1 cellular context compared by ENCODE assay signal in the genomic region with DNA sequence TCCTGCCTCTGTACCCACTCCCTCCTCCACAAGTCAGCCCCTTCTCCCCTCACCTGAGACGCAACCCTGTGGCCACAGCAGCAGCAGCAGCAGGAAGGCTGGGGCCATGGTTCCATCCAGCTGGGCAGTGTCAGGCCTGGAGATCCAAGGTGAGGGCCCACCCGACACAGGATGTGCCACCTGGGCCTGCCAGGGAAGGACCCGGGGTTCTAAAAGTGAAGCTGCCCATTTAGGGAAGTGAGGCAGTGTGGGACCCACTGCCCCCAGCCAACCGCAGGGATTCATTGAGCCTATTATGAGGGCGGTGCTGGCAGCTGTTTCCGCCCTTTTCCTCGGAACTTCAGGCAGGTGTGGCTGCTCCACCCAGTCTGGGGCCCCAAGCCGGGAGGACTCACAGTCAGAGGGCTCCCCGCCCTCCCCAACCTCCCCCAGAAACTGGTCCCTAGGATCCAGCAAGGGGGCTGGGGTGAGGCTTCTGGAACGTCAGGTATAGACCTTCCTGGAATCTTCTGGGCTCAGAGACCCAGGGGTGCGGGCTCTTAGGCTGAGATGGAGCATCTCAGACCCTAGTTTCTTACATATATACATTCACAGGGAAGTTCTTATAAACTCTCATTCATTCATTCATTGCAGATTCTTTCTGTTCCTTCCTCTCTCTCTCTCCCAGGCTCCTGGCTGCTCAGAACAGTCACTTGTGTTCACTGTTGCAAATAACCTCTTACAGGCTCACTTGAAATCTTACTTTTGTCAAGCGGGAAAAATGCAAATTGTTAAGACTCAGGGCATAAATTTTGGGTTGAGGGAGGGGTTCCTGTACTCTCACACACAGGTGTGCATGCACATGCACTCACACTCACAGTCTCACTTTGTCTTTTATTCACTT.
TF ChIP-seq lines count a peak whose summit lies in the region.

A gene with protein sequence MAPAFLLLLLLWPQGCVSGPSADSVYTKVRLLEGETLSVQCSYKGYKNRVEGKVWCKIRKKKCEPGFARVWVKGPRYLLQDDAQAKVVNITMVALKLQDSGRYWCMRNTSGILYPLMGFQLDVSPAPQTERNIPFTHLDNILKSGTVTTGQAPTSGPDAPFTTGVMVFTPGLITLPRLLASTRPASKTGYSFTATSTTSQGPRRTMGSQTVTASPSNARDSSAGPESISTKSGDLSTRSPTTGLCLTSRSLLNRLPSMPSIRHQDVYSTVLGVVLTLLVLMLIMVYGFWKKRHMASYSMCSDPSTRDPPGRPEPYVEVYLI (minus strand): TSS at position 249 of the 883 bp plus-strand sequence. CDS start 141 bp downstream, at position 108.

TF ChIP-seq in K562, 482 proteins besides CTCF, POLR2A, EP300 and RAD21 (continued from another document):
- TF ChIP-seq MAZ (CRISPR knock-in tag; conservative IDR thresholded peaks at IDR 0.05 in 1 of 2, IDR thresholded peaks at IDR 0.05 in 1 of 2) (peak in 1 of 2 experiments; percentile 60; a peak in 2 of 4 replicates), ZC3H8 (IDR thresholded peaks at IDR 0.05) (0 out of 2 replicates have a peak, but pooled peaks have one; percentile 19), HDAC1 (IDR thresholded peaks at IDR 0.05) (no peak), ARNT (IDR thresholded peaks at IDR 0.05) (no peak), ZNF511 (CRISPR knock-in tag; IDR thresholded peaks at IDR 0.05) (0 out of 2 replicates have a peak, but pooled peaks have one; percentile 51), NR2F6 (CRISPR knock-in tag; IDR thresholded peaks at IDR 0.05) (no peak), ZEB2 (IDR thresholded peaks at IDR 0.05) (peak; percentile 18; the same call in 1 of the 2 replicates), NCOA4 (IDR thresholded peaks at IDR 0.05; ENCODE audit: partially characterized antibody) (peak; percentile 9), DIDO1 (tag; IDR thresholded peaks at IDR 0.05; ENCODE audit: low read depth) (no peak), JUND (IDR thresholded peaks at IDR 0.05; ENCODE audit: borderline replicate concordance, low read depth, low read length) (no peak), JUND (tag; IDR thresholded peaks at IDR 0.05; ENCODE audit: borderline replicate concordance, low read depth, low read length) (no peak), HMGN3 (IDR thresholded peaks at IDR 0.05; ENCODE audit: borderline replicate concordance, extremely low read depth, insufficient read length, low read depth, low read length) (peak; percentile 43), DPF2 (IDR thresholded peaks at IDR 0.05) (peak; percentile 42; the same call in 1 of the 2 replicates), PML (IDR thresholded peaks at IDR 0.05; ENCODE audit: low read length) (0 out of 2 replicates have a peak, but pooled peaks have one; percentile 11), ZNF212 (CRISPR knock-in tag; IDR thresholded peaks at IDR 0.05) (no peak), ZNF175 (CRISPR knock-in tag; IDR thresholded peaks at IDR 0.05; ENCODE audit: low read depth) (0 out of 2 replicates have a peak, but pooled peaks have one; percentile 22), YY1 (IDR thresholded peaks at IDR 0.05; ENCODE audit: borderline replicate concordance in 1 of 3, control insufficient read depth in 1 of 3, extremely low read depth in 1 of 3, insufficient read depth in 3 of 3, insufficient read length in 1 of 3, insufficient replicate concordance in 2 of 3, low read depth in 1 of 3, low read length in 2 of 3) (peak in 1 of 3 experiments; percentile 11), ZNF24 (IDR thresholded peaks at IDR 0.05) (peak; percentile 50; the same call in 1 of the 2 replicates)
- TF ChIP-seq, protein P1, sequence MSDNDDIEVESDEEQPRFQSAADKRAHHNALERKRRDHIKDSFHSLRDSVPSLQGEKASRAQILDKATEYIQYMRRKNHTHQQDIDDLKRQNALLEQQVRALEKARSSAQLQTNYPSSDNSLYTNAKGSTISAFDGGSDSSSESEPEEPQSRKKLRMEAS (CRISPR knock-in tag; IDR thresholded peaks at IDR 0.05), result peak; percentile 29
